ENCODE assay signal across 27 cellular contexts in genomic region chr10:5506246-5506645, GRCh38. TPM values are rescaled to one million over a fixed set of nuclear protein-coding genes. Genes with fewer than 3 reads are reported as not detected.
"Had no signal": no experiment of that assay in that cellular context is flagged by ENCODE, and none has a peak within 500 bp of the region (broad histone marks: within the 10 kb centered on the region; RNA-seq: fewer than 3 reads in every experiment).

No MANE protein-coding gene starts in this region.

- H3K4me1 ChIP-seq: left ventricle myocardium inferior, parathyroid adenoma, right lobe of liver had no signal

- H3K27me3 Mint-ChIP-seq: activated naive CD4-positive, alpha-beta T cell treated with anti-CD3 and anti-CD28 coated beads, Interleukin-2, amount 50 U/mL, for 24 hours had no signal

- H3K27me3 ChIP-seq: body of pancreas, cardiac muscle cell, right lobe of liver, upper lobe of right lung had no signal

- H3K4me3 Mint-ChIP-seq: activated CD4-positive, alpha-beta T cell treated with anti-CD3 and anti-CD28 coated beads, Interleukin-2, amount 10 ng/mL, durations not matched to agents 7 days and 5 days; activated CD8-positive, alpha-beta memory T cell treated with anti-CD3 and anti-CD28 coated beads, Interleukin-2, amount 10 ng/mL, durations not matched to agents 7 days and 5 days; activated CD8-positive, alpha-beta T cell treated with anti-CD3 and anti-CD28 coated beads for 36 hours; activated naive CD4-positive, alpha-beta T cell treated with anti-CD3 and anti-CD28 coated beads, Interleukin-2, amount 50 U/mL, for 24 hours; activated T-helper 1 cell treated with anti-CD3 and anti-CD28 coated beads, Interleukin-12 subunit alpha, Interleukin-12 subunit beta, Interleukin-2, Interleukin-4 antibody, amounts not matched to agents 30 ng/mL and 10 ng/mL and 1 ng/mL, durations not matched to agents 14 hours and 24 hours and 36 hours; nephron had no signal

- H3K27ac Mint-ChIP-seq: activated CD4-positive, alpha-beta T cell treated with anti-CD3 and anti-CD28 coated beads, Interleukin-2, amount 10 ng/mL, durations not matched to agents 7 days and 5 days; activated CD8-positive, alpha-beta memory T cell treated with anti-CD3 and anti-CD28 coated beads, Interleukin-2, amount 10 ng/mL, durations not matched to agents 7 days and 5 days; activated CD8-positive, alpha-beta T cell treated with anti-CD3 and anti-CD28 coated beads for 36 hours; activated naive CD4-positive, alpha-beta T cell treated with anti-CD3 and anti-CD28 coated beads, Interleukin-2, amount 50 U/mL, for 24 hours; activated T-helper 1 cell treated with anti-CD3 and anti-CD28 coated beads, Interleukin-12 subunit alpha, Interleukin-12 subunit beta, Interleukin-2, Interleukin-4 antibody, amounts not matched to agents 30 ng/mL and 10 ng/mL and 1 ng/mL, durations not matched to agents 14 hours and 24 hours and 36 hours; nephron had no signal

- H3K36me3 ChIP-seq: cardiac muscle cell, left ventricle myocardium inferior, right lobe of liver, spleen, upper lobe of right lung, WERI-Rb-1 had no signal

- H3K36me3 Mint-ChIP-seq: activated CD8-positive, alpha-beta memory T cell treated with anti-CD3 and anti-CD28 coated beads, Interleukin-2, amount 10 ng/mL, durations not matched to agents 7 days and 5 days; activated naive CD4-positive, alpha-beta T cell treated with anti-CD3 and anti-CD28 coated beads, Interleukin-2, amount 50 U/mL, for 24 hours had no signal

- ATAC-seq: activated CD8-positive, alpha-beta memory T cell treated with anti-CD3 and anti-CD28 coated beads, Interleukin-2, amount 10 ng/mL, durations not matched to agents 7 days and 5 days; activated CD8-positive, alpha-beta T cell treated with anti-CD3 and anti-CD28 coated beads for 36 hours; body of pancreas; right lobe of liver; upper lobe of right lung had no signal

- DNase-seq: activated CD4-positive, alpha-beta T cell treated with anti-CD3 and anti-CD28 coated beads, Interleukin-2, amount 10 ng/mL, durations not matched to agents 7 days and 5 days; activated CD4-positive, CD25-positive, alpha-beta regulatory T cell treated with anti-CD3 and anti-CD28 coated beads, Interleukin-2, amount 50 U/mL, for 72 hours; activated CD8-positive, alpha-beta memory T cell treated with anti-CD3 and anti-CD28 coated beads, Interleukin-2, amount 10 ng/mL, durations not matched to agents 7 days and 5 days; activated CD8-positive, alpha-beta T cell treated with anti-CD3 and anti-CD28 coated beads for 36 hours; activated gamma-delta T cell; activated T-cell treated with anti-CD3 and anti-CD28 coated beads for 4 hours; anterior cingulate cortex; body of pancreas; hippocampal formation; left ventricle myocardium inferior; mammary epithelial cell; midbrain; right lobe of liver; spleen; stimulated activated CD4-positive, alpha-beta T cell treated with anti-CD3 and anti-CD28 coated beads, Interleukin-4, amount 100 ng/mL, for 1 hour; stimulated activated naive CD4-positive, alpha-beta T cell; WERI-Rb-1 had no signal

- H3K4me1 Mint-ChIP-seq: activated CD4-positive, alpha-beta T cell treated with anti-CD3 and anti-CD28 coated beads, Interleukin-2, amount 10 ng/mL, durations not matched to agents 7 days and 5 days; activated CD8-positive, alpha-beta memory T cell treated with anti-CD3 and anti-CD28 coated beads, Interleukin-2, amount 10 ng/mL, durations not matched to agents 7 days and 5 days; activated naive CD4-positive, alpha-beta T cell treated with anti-CD3 and anti-CD28 coated beads, Interleukin-2, amount 50 U/mL, for 24 hours had no signal

- H3K27ac ChIP-seq: cardiac muscle cell, left ventricle myocardium inferior, parathyroid adenoma, right lobe of liver, spleen, upper lobe of right lung, WERI-Rb-1 had no signal

- H3K9me3 ChIP-seq: body of pancreas, left ventricle myocardium inferior, right lobe of liver, spleen, upper lobe of right lung had no signal

- H3K4me3 ChIP-seq: body of pancreas, cardiac muscle cell, left ventricle myocardium inferior, right lobe of liver, spleen, upper lobe of right lung had no signal

- H3K9me3 Mint-ChIP-seq: activated CD4-positive, alpha-beta T cell treated with anti-CD3 and anti-CD28 coated beads, Interleukin-2, amount 10 ng/mL, durations not matched to agents 7 days and 5 days; activated CD8-positive, alpha-beta T cell treated with anti-CD3 and anti-CD28 coated beads for 36 hours; activated naive CD4-positive, alpha-beta T cell treated with anti-CD3 and anti-CD28 coated beads, Interleukin-2, amount 50 U/mL, for 24 hours; activated T-helper 1 cell treated with anti-CD3 and anti-CD28 coated beads, Interleukin-12 subunit alpha, Interleukin-12 subunit beta, Interleukin-2, Interleukin-4 antibody, amounts not matched to agents 30 ng/mL and 10 ng/mL and 1 ng/mL, durations not matched to agents 14 hours and 24 hours and 36 hours; nephron had no signal

RNA-seq across cellular contexts. Expression of gene CALML5, which starts 6.9 kb away (rescaled TPM):
- total RNA-seq: activated CD4-positive, alpha-beta T cell treated with anti-CD3 and anti-CD28 coated beads, Interleukin-2, amount 10 ng/mL, durations not matched to agents 7 days and 5 days; activated CD8-positive, alpha-beta memory T cell treated with anti-CD3 and anti-CD28 coated beads, Interleukin-2, amount 10 ng/mL, durations not matched to agents 7 days and 5 days; activated CD8-positive, alpha-beta T cell treated with anti-CD3 and anti-CD28 coated beads for 36 hours; activated T-helper 1 cell treated with anti-CD3 and anti-CD28 coated beads, Interleukin-12 subunit alpha, Interleukin-12 subunit beta, Interleukin-2, Interleukin-4 antibody, amounts not matched to agents 30 ng/mL and 10 ng/mL and 1 ng/mL, durations not matched to agents 14 hours and 24 hours and 36 hours; body of pancreas; cardiac muscle cell; cerebellum; epithelial cell of proximal tubule; frontal cortex; left ventricle myocardium inferior; mammary epithelial cell; right lobe of liver; spleen; T-helper 2 cell treated with Interferon-gamma antibody and Interleukin-4, amounts not matched to agents 100 ng/mL and 5 ng/mL, for 36 hours; upper lobe of right lung had no signal

RNA-seq across cellular contexts. Expression of gene CALML3, which starts 18.5 kb away (rescaled TPM):
- total RNA-seq: activated CD4-positive, alpha-beta T cell treated with anti-CD3 and anti-CD28 coated beads, Interleukin-2, amount 10 ng/mL, durations not matched to agents 7 days and 5 days; activated CD8-positive, alpha-beta memory T cell treated with anti-CD3 and anti-CD28 coated beads, Interleukin-2, amount 10 ng/mL, durations not matched to agents 7 days and 5 days; activated CD8-positive, alpha-beta T cell treated with anti-CD3 and anti-CD28 coated beads for 36 hours; activated T-helper 1 cell treated with anti-CD3 and anti-CD28 coated beads, Interleukin-12 subunit alpha, Interleukin-12 subunit beta, Interleukin-2, Interleukin-4 antibody, amounts not matched to agents 30 ng/mL and 10 ng/mL and 1 ng/mL, durations not matched to agents 14 hours and 24 hours and 36 hours; body of pancreas; cardiac muscle cell; epithelial cell of proximal tubule; left ventricle myocardium inferior; spleen; T-helper 2 cell treated with Interferon-gamma antibody and Interleukin-4, amounts not matched to agents 100 ng/mL and 5 ng/mL, for 36 hours; upper lobe of right lung had no signal
